In the genomic region with DNA sequence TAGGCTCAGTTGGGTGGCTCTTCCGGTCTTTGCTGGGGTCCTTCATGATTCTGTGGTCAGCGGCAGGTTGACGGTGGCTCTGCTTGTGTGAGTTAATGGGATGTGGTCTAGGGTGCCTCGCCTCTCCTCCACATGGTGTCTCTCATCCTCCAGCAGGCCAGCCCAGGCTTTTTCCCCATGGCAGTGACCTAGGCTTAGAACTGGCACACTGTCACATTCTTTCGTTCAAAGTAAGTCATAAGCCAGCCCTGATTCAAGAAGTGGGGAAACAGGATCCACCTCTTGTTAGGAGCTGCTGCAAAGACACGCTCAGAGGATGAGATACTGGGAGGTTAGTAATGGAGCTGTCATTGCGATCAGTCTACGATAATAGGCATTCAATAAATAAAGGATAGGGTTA, we compare ENCODE assay signal across 17 cellular contexts. TPM values are rescaled to one million over a fixed set of nuclear protein-coding genes. Genes with fewer than 3 reads are reported as not detected.
DNase-seq lines count a peak whose midpoint lies in the region; ATAC-seq, FAIRE-seq and TF ChIP-seq lines count a peak whose summit lies in the region.
"Had no signal": no experiment of that assay in that cellular context is flagged by ENCODE, and none has a peak within 500 bp of the region (broad histone marks: within the 10 kb centered on the region; RNA-seq: fewer than 3 reads in every experiment).

No MANE protein-coding gene starts in this region.

- CTCF ChIA-PET in PC-3 (lab: Charles Lee) = no interaction called here

- no peaks in the 10 kb centered on the region for H3F3A ChIP-seq in PC-3 (ENCODE audit: low read length, unreplicated experiment)

- H3K79me2 ChIP-seq in PC-3 (ENCODE audit: low read length) (no peaks in the 10 kb centered on the region), trophoblast cell (ENCODE audit: control insufficient read depth, insufficient read depth, low read length, poor library complexity) (no peaks in the 10 kb centered on the region)

- H2BK120ac ChIP-seq in trophoblast cell (ENCODE audit: insufficient read depth, low read length, poor library complexity) = no peak overlapping the region

- H3K4me3 ChIP-seq in PC-3 (ENCODE audit: low read length) (no peak overlapping the region), bronchial epithelial cell (ENCODE audit: low read depth, low read length) (no peak overlapping the region), trophoblast cell (ENCODE audit: low read depth, low read length) (no peak overlapping the region), coronary artery (no peak overlapping the region)
- H3K4me3 ChIP-seq: HAP-1 had no signal

- peak; percentile 66 for FAIRE-seq in bronchial epithelial cell (lab: Jason Lieb, UNC)
- FAIRE-seq: A204.1, G401.6, GM12891, GM19239, H1 had no signal

- no peak overlapping the region for H3K14ac ChIP-seq in trophoblast cell (ENCODE audit: low read length)

- no peaks in the 10 kb centered on the region for H3K9me2 ChIP-seq in PC-3 (replicated peaks; ENCODE audit: low read length)

- no peak overlapping the region for H2BK5ac ChIP-seq in trophoblast cell (ENCODE audit: low read depth, low read length, poor library complexity)

- no peak overlapping the region for H4K12ac ChIP-seq in trophoblast cell (ENCODE audit: low read depth, low read length)

- no peak overlapping the region for H4K91ac ChIP-seq in trophoblast cell (ENCODE audit: low read depth, low read length)

- no peak overlapping the region for H4K8ac ChIP-seq in trophoblast cell (ENCODE audit: low read depth, low read length)

- H3K79me1 ChIP-seq in trophoblast cell (ENCODE audit: low read length) = peaks cover 3% of the 10 kb centered on the region

- no peak for TF ChIP-seq CTCF in PC-3 (conservative IDR thresholded peaks at IDR 0.05; ENCODE audit: low read depth, low read length)
- peak; percentile 10 for TF ChIP-seq CTCF in bronchial epithelial cell (IDR thresholded peaks at IDR 0.05; ENCODE audit: insufficient read depth, low read length, severe bottlenecking)
- peak; percentile 19 for TF ChIP-seq CTCF in foreskin keratinocyte (conservative IDR thresholded peaks at IDR 0.05)
- TF ChIP-seq CTCF in coronary artery (IDR thresholded peaks at IDR 0.05) = no peak

- no peaks in the 10 kb centered on the region for H3K27me3 ChIP-seq in PC-3 (ENCODE audit: low read length)
- H3K27me3 ChIP-seq in bronchial epithelial cell (ENCODE audit: control insufficient read depth, insufficient read depth, low read length) = no peaks in the 10 kb centered on the region
- H3K27me3 ChIP-seq in foreskin keratinocyte = no peaks in the 10 kb centered on the region
- no peaks in the 10 kb centered on the region for H3K27me3 ChIP-seq in trophoblast cell (ENCODE audit: insufficient read depth, low read length)

- peaks cover 11% of the 10 kb centered on the region for H3K4me1 ChIP-seq in PC-3 (ENCODE audit: insufficient read depth, low read length)
- H3K4me1 ChIP-seq in foreskin keratinocyte = peaks cover 19% of the 10 kb centered on the region
- peaks cover 8 to 11% of the 10 kb centered on the region in 2 experiments for H3K4me1 ChIP-seq in trophoblast cell (ENCODE audit: control insufficient read depth in 1 of 2, insufficient read depth in 2 of 2, low read length in 2 of 2)
- H3K4me1 ChIP-seq: HAP-1 had no signal

- no peaks in the 10 kb centered on the region for H4K20me1 ChIP-seq in PC-3 (ENCODE audit: low read length)

- no peaks in the 10 kb centered on the region for H3K36me3 ChIP-seq in PC-3 (ENCODE audit: low read depth, low read length)
- no peaks in the 10 kb centered on the region for H3K36me3 ChIP-seq in bronchial epithelial cell (ENCODE audit: control insufficient read depth, insufficient read depth, low read length)
- no peaks in the 10 kb centered on the region for H3K36me3 ChIP-seq in trophoblast cell (ENCODE audit: control insufficient read depth in 1 of 2, insufficient read depth in 2 of 2, low read length in 2 of 2)
- H3K36me3 ChIP-seq: HAP-1 had no signal

- no peak overlapping the region for H2AK5ac ChIP-seq in trophoblast cell (ENCODE audit: low read length)

- no peak overlapping the region for H2AFZ ChIP-seq in PC-3 (ENCODE audit: low read length)
- no peak overlapping the region for H2AFZ ChIP-seq in trophoblast cell (ENCODE audit: insufficient read depth, low read length, poor library complexity)

- POLR2A ChIA-PET in PC-3 (lab: Charles Lee; ENCODE audit: unreplicated experiment) = no interaction called here

- no peak overlapping the region for H2BK12ac ChIP-seq in trophoblast cell (ENCODE audit: low read length)

- H3K27ac ChIP-seq in PC-3 (ENCODE audit: low read length) = no peak overlapping the region
- H3K27ac ChIP-seq in foreskin keratinocyte = no peak overlapping the region
- H3K27ac ChIP-seq in trophoblast cell (ENCODE audit: low read depth, low read length) = no peak overlapping the region
- H3K27ac ChIP-seq in coronary artery = no peak overlapping the region

- no peak overlapping the region for H3K18ac ChIP-seq in trophoblast cell (ENCODE audit: low read length)

- ATAC-seq in PC-3 (no peak), foreskin keratinocyte (peak; percentile 51)

- no peak overlapping the region for H3K4ac ChIP-seq in trophoblast cell (ENCODE audit: low read depth, low read length)

- BruUV-seq in PC-3 (replicated peaks; lab: Mats Ljungman, UMichigan) = no TSS peak

- no CpG with 5 or more reads among the region's 8 CpGs for WGBS in trophoblast cell (ENCODE audit: extremely low coverage, insufficient coverage, insufficient read length)

- DNase-seq in PC-3 = peak; percentile 63
- DNase-seq in bronchial epithelial cell (ENCODE audit: low read depth) = peak; percentile 76
- DNase-seq in foreskin keratinocyte = peak; percentile 29 to 67
- DNase-seq in trophoblast cell = peak; percentile 20 to 65
- no peak for DNase-seq in activated CD4-positive, CD25-positive, alpha-beta regulatory T cell treated with anti-CD3 and anti-CD28 coated beads, Interleukin-2, amount 50 U/mL, for 72 hours
- DNase-seq in stimulated activated CD4-positive, alpha-beta T cell treated with anti-CD3 and anti-CD28 coated beads, Interleukin-2, amount 100 ng/mL, for 24 hours = no peak
- no peak for DNase-seq in coronary artery (ENCODE audit: low spot score)
- DNase-seq: C1 segment of cervical spinal cord; CD4-positive, alpha-beta T cell; DMS79 treated with DMSO at 0.1 percent for 48 hours; EL had no signal

- H3K9ac ChIP-seq in PC-3 (ENCODE audit: low read length) (no peak overlapping the region), trophoblast cell (ENCODE audit: low read length) (no peak overlapping the region)

- H3K9me3 ChIP-seq in PC-3 (ENCODE audit: low read length) (no peaks in the 10 kb centered on the region), trophoblast cell (ENCODE audit: insufficient read depth, low read depth, low read length) (no peaks in the 10 kb centered on the region)
- H3K9me3 ChIP-seq: HAP-1 had no signal

- H3K23ac ChIP-seq in trophoblast cell (ENCODE audit: low read length) = no peak overlapping the region

- no peak overlapping the region for H3K4me2 ChIP-seq in PC-3 (ENCODE audit: low read length)
- no peak overlapping the region for H3K4me2 ChIP-seq in trophoblast cell (ENCODE audit: low read length)

- intact Hi-C loops in PC-3 (cut with micrococcal nuclease) = no loop called here

RNA-seq across cellular contexts. Expression of a gene that starts 46.0 kb away (rescaled TPM):
- 5.8 and 6.8 TPM in 2 replicates for total RNA-seq in PC-3 (2014; rRNA removed)
- 15.0 and 16.1 TPM in 2 replicates for total RNA-seq in bronchial epithelial cell
- total RNA-seq in foreskin keratinocyte = 22.3 TPM in 2 replicates
- polyA plus RNA-seq in foreskin keratinocyte = 20.8 and 22.1 TPM in 2 replicates
- 19.3 and 22.5 TPM in 2 replicates for polyA plus RNA-seq in trophoblast cell (2013)

Comparison
In these comparisons a context has a peak if more than half of its experiments do, and no peak if none do; other contexts are left out.
1. DNase-seq: peak in PC-3 (single experiment), bronchial epithelial cell (single experiment), foreskin keratinocyte (2 of 2) and trophoblast cell (2 of 2); none in activated CD4-positive, CD25-positive, alpha-beta regulatory T cell treated with anti-CD3 and anti-CD28 coated beads, Interleukin-2, amount 50 U/mL, for 72 hours (single experiment), stimulated activated CD4-positive, alpha-beta T cell treated with anti-CD3 and anti-CD28 coated beads, Interleukin-2, amount 100 ng/mL, for 24 hours (0 of 2) and coronary artery (single experiment).
2. CTCF ChIP-seq: peak in bronchial epithelial cell (single experiment) and foreskin keratinocyte (single experiment); none in PC-3 (single experiment) and coronary artery (single experiment).